ENCODE assay signal across 11 cellular contexts in the genomic region with DNA sequence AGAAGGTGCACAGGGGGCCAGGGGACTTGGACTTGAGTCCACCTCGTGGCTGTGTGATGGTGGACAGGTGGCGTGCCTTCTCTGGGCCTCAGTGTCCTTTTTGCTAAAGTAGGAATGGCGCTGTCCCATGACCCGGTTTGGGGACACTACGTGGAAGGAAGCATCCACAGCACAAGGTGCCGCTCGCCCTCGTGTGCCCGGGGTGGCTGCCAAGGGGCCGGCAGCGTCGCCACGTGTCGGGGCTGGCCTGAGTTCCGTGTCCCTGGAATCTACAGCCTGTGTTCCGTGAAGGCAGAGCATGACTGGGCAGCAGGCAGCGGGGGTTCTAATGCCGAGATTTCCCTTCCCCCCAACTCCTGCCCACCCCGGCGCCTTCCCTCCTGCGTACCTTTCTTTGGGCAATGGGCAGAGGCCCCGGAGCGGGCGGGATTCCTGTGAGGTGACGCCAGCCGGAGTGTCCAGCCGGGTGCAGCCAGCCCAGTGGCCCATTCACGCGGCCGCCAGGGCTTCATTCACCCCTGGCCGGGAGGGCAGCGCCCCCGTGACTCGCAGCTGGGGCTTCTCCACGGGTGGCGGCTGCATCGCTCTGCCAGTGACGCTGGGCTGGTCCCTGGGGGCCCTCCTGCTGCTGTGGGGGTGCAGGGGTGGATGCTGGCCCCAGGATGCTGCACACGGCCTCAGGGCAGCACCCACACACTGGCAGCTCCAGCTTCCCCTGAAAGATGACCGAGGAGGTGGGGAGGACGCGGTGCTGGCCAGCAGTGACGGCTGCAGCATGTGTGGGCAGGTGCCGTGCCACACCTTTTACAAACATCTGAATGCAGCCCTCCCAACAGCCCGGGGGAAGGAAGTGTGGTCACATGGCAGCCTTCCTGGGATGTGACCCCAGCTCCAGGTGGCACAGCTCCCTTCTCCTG. TPM values are rescaled to one million over a fixed set of nuclear protein-coding genes. Genes with fewer than 3 reads are reported as not detected.
A peak's percentile ranks its signal among the peaks of the same experiment; 100 is the strongest.
DNase-seq lines count a peak whose midpoint lies in the region; ATAC-seq and TF ChIP-seq lines count a peak whose summit lies in the region.
"Had no signal": no experiment of that assay in that cellular context is flagged by ENCODE, and none has a peak within 500 bp of the region (broad histone marks: within the 10 kb centered on the region; RNA-seq: fewer than 3 reads in every experiment).

No MANE protein-coding gene starts in this region.

- no peak overlapping the region for H2AFZ ChIP-seq in osteoblast (ENCODE audit: low read length)

- peaks cover 20% of the 10 kb centered on the region for H3K4me1 ChIP-seq in osteoblast (ENCODE audit: insufficient read depth, low read length)

- H3K79me2 ChIP-seq in osteoblast (ENCODE audit: insufficient read depth, low read length) = no peaks in the 10 kb centered on the region

- H3K36me3 ChIP-seq in osteoblast (ENCODE audit: insufficient read depth, low read length) = no peaks in the 10 kb centered on the region
- no peaks in the 10 kb centered on the region for H3K36me3 ChIP-seq in brain microvascular endothelial cell (replicated peaks)

- H3K27me3 ChIP-seq in osteoblast (ENCODE audit: insufficient read depth, low read length) (no peaks in the 10 kb centered on the region), brain microvascular endothelial cell (replicated peaks) (peaks cover 28% of the 10 kb centered on the region)

- H3K4me3 ChIP-seq in osteoblast (ENCODE audit: insufficient read depth, low read length) (peak overlapping the region; percentile 35), brain microvascular endothelial cell (ENCODE audit: low read depth, low read length) (no peak overlapping the region)

- H3K27ac ChIP-seq in epithelial cell of prostate (peak overlapping the region; percentile 87), osteoblast (ENCODE audit: low read depth, low read length) (peak overlapping the region; percentile 83), brain microvascular endothelial cell (no peak overlapping the region)

- H4K20me1 ChIP-seq in osteoblast (ENCODE audit: insufficient read depth, low read length) = no peaks in the 10 kb centered on the region

- H3K9me3 ChIP-seq in osteoblast (ENCODE audit: low read depth, low read length) = no peaks in the 10 kb centered on the region

- peak overlapping the region; percentile 68 for H3K4me2 ChIP-seq in osteoblast (ENCODE audit: insufficient read depth, low read length)

- no peak for TF ChIP-seq CTCF in osteoblast (IDR thresholded peaks at IDR 0.05; ENCODE audit: extremely low read depth, low read depth, low read length)
- no peak for TF ChIP-seq CTCF in brain microvascular endothelial cell (IDR thresholded peaks at IDR 0.05; ENCODE audit: low read depth, low read length, missing control alignments)

- no peak for ATAC-seq in GM19455 (IDR thresholded peaks at IDR 0.05; ENCODE audit: unreplicated experiment)
- no peak for ATAC-seq in HG02610 (IDR thresholded peaks at IDR 0.05; ENCODE audit: unreplicated experiment)

- in situ Hi-C loops in brain microvascular endothelial cell (cut with HindIII; ENCODE audit: low pct_ligation_motif_present, low sequenced_read_pairs) = no loop called here

- DNase-seq in DMS53 treated with DMSO at 0.1 percent for 48 hours (lab: John Stamatoyannopoulos, UW; ENCODE audit: unreplicated experiment) (peak; percentile 41), NCI-H460 (ENCODE audit: extremely low read depth, low read depth) (peak; percentile 12), epithelial cell of prostate (ENCODE audit: low read depth, low spot score) (peak; percentile 53), osteoblast (ENCODE audit: insufficient read length, low spot score, missing footprints) (peak; percentile 97), brain microvascular endothelial cell (no peak), Kasumi-1 (lab: John Stamatoyannopoulos, UW) (no peak)
- DNase-seq: activated CD4-positive, alpha-beta T cell treated with anti-CD3 and anti-CD28 coated beads, Interleukin-2, amount 10 ng/mL, durations not matched to agents 24 days and 14 days; dermis blood vessel endothelial cell; NCI-H1105 treated with DMSO at 0.1 percent for 48 hours had no signal

RNA-seq across cellular contexts. Expression of a gene that starts 21.2 kb away (rescaled TPM):
- 0.05 and 0.14 TPM in 2 replicates for total RNA-seq in NCI-H460 (2014; rRNA removed; shearing (Covaris generic))
- 0.50 and 2.6 TPM in 2 replicates for polyA plus RNA-seq in NCI-H460 (2014; cell fraction: nucleus; rRNA removed)
- total RNA-seq in osteoblast = not detected in 2 replicates
- total RNA-seq: activated CD4-positive, alpha-beta T cell treated with anti-CD3 and anti-CD28 coated beads, Interleukin-2, amount 10 ng/mL, durations not matched to agents 24 days and 14 days had no signal

RNA-seq across cellular contexts. Expression of a gene that starts 42.5 kb away (rescaled TPM):
- total RNA-seq in NCI-H460 (2014; rRNA removed; shearing (Covaris generic)) = not detected in 2 replicates
- 0.10 and 1.3 TPM in 2 replicates for polyA plus RNA-seq in NCI-H460 (2014; cell fraction: nucleus; rRNA removed)
- not detected in 2 replicates for total RNA-seq in osteoblast
- total RNA-seq: activated CD4-positive, alpha-beta T cell treated with anti-CD3 and anti-CD28 coated beads, Interleukin-2, amount 10 ng/mL, durations not matched to agents 24 days and 14 days had no signal

RNA-seq across cellular contexts. Expression of a gene that starts 47.9 kb away (rescaled TPM):
- 142 and 153 TPM in 2 replicates for total RNA-seq in NCI-H460 (2014; rRNA removed; shearing (Covaris generic))
- 282 and 332 TPM in 2 replicates for polyA plus RNA-seq in NCI-H460 (2014; cell fraction: nucleus; rRNA removed)
- total RNA-seq in osteoblast = 79.3 and 82.9 TPM in 2 replicates

Comparison
In these comparisons a context has a peak if more than half of its experiments do, and no peak if none do; other contexts are left out.
1. DNase-seq: peak in DMS53 treated with DMSO at 0.1 percent for 48 hours (single experiment), NCI-H460 (single experiment), epithelial cell of prostate (single experiment) and osteoblast (single experiment); none in brain microvascular endothelial cell (single experiment) and Kasumi-1 (0 of 2).